Comparison of ENCODE assay signal across 10 cellular contexts in the genomic region with DNA sequence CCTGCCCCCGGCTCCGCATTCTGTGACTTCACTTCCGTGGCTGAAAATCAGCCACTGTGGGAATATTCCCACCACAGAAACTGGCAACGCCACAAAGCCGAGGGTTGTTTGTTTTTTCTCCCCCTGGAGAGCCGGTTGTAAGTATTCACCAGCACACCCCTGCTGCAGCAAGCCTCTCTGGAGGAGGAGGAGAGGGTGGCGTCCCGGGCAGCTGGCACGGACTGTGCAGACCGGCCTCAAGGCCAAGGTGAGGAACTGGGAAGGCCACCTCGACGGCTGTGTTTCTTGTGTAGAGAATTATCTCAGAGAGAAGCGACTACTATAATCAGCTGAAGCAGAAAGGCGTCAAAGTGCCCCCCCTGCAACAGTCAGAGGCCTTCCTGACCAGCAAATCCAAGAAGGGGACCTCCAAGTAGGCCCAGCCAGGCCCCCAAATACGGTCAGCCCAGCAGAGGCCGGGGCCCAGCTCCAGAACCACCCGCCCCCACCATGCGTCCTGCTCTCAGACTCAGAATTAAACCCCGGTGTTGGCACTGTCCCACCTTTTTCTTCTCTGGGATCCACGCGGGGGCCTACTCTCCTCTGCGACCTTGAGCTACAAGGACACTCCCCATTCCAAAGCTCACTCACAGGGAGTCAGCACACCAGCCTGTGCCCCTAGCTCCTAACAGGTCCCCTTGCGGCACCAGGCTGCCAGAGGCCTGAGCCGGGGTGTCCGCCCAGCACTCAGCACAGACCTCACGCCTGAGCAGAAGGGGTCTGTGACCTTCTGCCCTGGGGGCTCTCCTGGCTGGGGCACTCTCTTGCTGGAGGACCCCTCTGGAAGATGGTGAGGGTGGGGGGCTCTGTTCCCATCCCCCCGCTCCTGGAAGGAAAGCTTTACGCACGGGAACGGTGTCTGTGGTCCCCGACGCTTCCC. TPM values are rescaled to one million over a fixed set of nuclear protein-coding genes. Genes with fewer than 3 reads are reported as not detected.
A peak's percentile ranks its signal among the peaks of the same experiment; 100 is the strongest.
DNase-seq lines count a peak whose midpoint lies in the region; ATAC-seq and TF ChIP-seq lines count a peak whose summit lies in the region.
"Had no signal": no experiment of that assay in that cellular context is flagged by ENCODE, and none has a peak within 500 bp of the region (broad histone marks: within the 10 kb centered on the region; RNA-seq: fewer than 3 reads in every experiment).

No MANE protein-coding gene starts in this region.

- peaks cover 5% of the 10 kb centered on the region for H3K4me1 ChIP-seq in HAP-1
- peaks cover 0 to 54% of the 10 kb centered on the region in 2 donors for H3K4me1 ChIP-seq in right atrium auricular region
- H3K4me1 ChIP-seq in skeletal muscle tissue (ENCODE audit: control insufficient read depth in 3 of 3, insufficient read depth in 3 of 3, low read length in 3 of 3) = peaks cover 11 to 34% (median 19%) of the 10 kb centered on the region in 3 donors

- H3K9me3 ChIP-seq in HAP-1 (no peaks in the 10 kb centered on the region), right atrium auricular region (no peaks in the 10 kb centered on the region), skeletal muscle tissue (ENCODE audit: control insufficient read depth in 3 of 3, low read length in 3 of 3) (no peaks in the 10 kb centered on the region)

- H3K4me3 ChIP-seq in HAP-1 = peak overlapping the region; percentile 45
- H3K4me3 ChIP-seq in right atrium auricular region = peak overlapping the region; percentile 64 to 76
- H3K4me3 ChIP-seq in skeletal muscle tissue (ENCODE audit: low read length in 3 of 3) = peak overlapping the region; percentile 48 to 68 (median 52)

- H3K27ac Mint-ChIP-seq in activated B cell treated with CpG ODN at 0.5 μM for 24 hours = no peak overlapping the region

- H3K36me3 ChIP-seq in HAP-1 (replicated peaks) (no peaks in the 10 kb centered on the region), right atrium auricular region (no peaks in the 10 kb centered on the region), skeletal muscle tissue (ENCODE audit: control insufficient read depth in 3 of 3, insufficient read depth in 3 of 3, low read length in 3 of 3) (no peaks in the 10 kb centered on the region)

- peaks cover 18% of the 10 kb centered on the region for H3K4me1 Mint-ChIP-seq in activated B cell treated with CpG ODN at 0.5 μM for 24 hours

- ATAC-seq in activated B cell treated with CpG ODN at 0.5 μM for 24 hours (ENCODE audit: low read depth) = no peak
- ATAC-seq in HG03378 (IDR thresholded peaks at IDR 0.05; ENCODE audit: unreplicated experiment) = no peak
- ATAC-seq in GM18517 (IDR thresholded peaks at IDR 0.05; ENCODE audit: unreplicated experiment) = no peak
- no peak for ATAC-seq in GM18520 (IDR thresholded peaks at IDR 0.05; ENCODE audit: unreplicated experiment)
- ATAC-seq in GM21526 (IDR thresholded peaks at IDR 0.05; ENCODE audit: low FRiP score, unreplicated experiment) = no peak

- no peaks in the 10 kb centered on the region for H3K36me3 Mint-ChIP-seq in activated B cell treated with CpG ODN at 0.5 μM for 24 hours (ENCODE audit: low read depth)

- H3K27ac ChIP-seq in right atrium auricular region = peak overlapping the region; percentile 90 to 93
- H3K27ac ChIP-seq in skeletal muscle tissue (ENCODE audit: low read depth, low read length) = no peak overlapping the region

- peak overlapping the region; percentile 76 for H3K4me3 Mint-ChIP-seq in activated B cell treated with CpG ODN at 0.5 μM for 24 hours

- intact Hi-C loops in activated B cell treated with CpG ODN at 0.5 μM for 24 hours (cut with micrococcal nuclease) = loop anchor here (1.0 kb wide), 3 partner anchors 24 to 129 kb away; a partner anchor contains a TSS

- DNase-seq in HAP-1 (ENCODE audit: low spot score in 2 of 2) (no peak), activated B cell treated with CpG ODN at 0.5 μM for 24 hours (no peak), right atrium auricular region (ENCODE audit: low spot score) (no peak)

- in situ Hi-C loops in HAP-1 (cut with MboI; ENCODE audit: low sequenced_read_pairs) = no loop called here

- TF ChIP-seq CTCF in activated B cell treated with CpG ODN at 0.5 μM for 24 hours (IDR thresholded peaks at IDR 0.05) (no peak), right atrium auricular region (IDR thresholded peaks at IDR 0.05) (no peak)

- peak overlapping the region in 2 of 3 donors; percentile 45 to 53 for H3K9ac ChIP-seq in skeletal muscle tissue (ENCODE audit: low read depth in 1 of 3, low read length in 3 of 3)

- CTCF ChIA-PET in activated B cell treated with CpG ODN at 0.5 μM for 24 hours (lab: Charles Lee) = no interaction called here

- POLR2A ChIA-PET in activated B cell treated with CpG ODN at 0.5 μM for 24 hours (lab: Charles Lee) = interaction anchor here (1.2 to 1.4 kb wide), 2 partner anchors 25 to 128 kb away, joined by 4 to 8 read pairs; a partner anchor contains a TSS

- H3K27me3 ChIP-seq in HAP-1 (ENCODE audit: low read depth) (no peaks in the 10 kb centered on the region), right atrium auricular region (no peaks in the 10 kb centered on the region), skeletal muscle tissue (ENCODE audit: control insufficient read depth in 3 of 3, insufficient read depth in 3 of 3, low read length in 3 of 3) (peaks cover 3 to 14% (median 13%) of the 10 kb centered on the region in 3 donors)

- no peaks in the 10 kb centered on the region for H3K9me3 Mint-ChIP-seq in activated B cell treated with CpG ODN at 0.5 μM for 24 hours

- H3K27me3 Mint-ChIP-seq in activated B cell treated with CpG ODN at 0.5 μM for 24 hours = peaks cover 5% of the 10 kb centered on the region

RNA-seq across cellular contexts. Expression of a gene that starts 1.2 kb away (rescaled TPM):
- total RNA-seq in activated B cell treated with CpG ODN at 0.5 μM for 24 hours (2.8 and 3.8 TPM in 2 replicates), right atrium auricular region (10 to 100 TPM; 40.4 to 54.6 TPM), skeletal muscle tissue (1.6 TPM)

RNA-seq across cellular contexts. Expression of a gene that starts 19.1 kb away (rescaled TPM):
- not detected in 2 replicates for total RNA-seq in activated B cell treated with CpG ODN at 0.5 μM for 24 hours
- total RNA-seq in right atrium auricular region = not detected
- not detected for total RNA-seq in skeletal muscle tissue
- total RNA-seq: activated CD8-positive, alpha-beta memory T cell treated with anti-CD3 and anti-CD28 coated beads for 36 hours; sciatic nerve had no signal

RNA-seq across cellular contexts. Expression of a gene that starts 24.9 kb away (rescaled TPM):
- total RNA-seq in activated B cell treated with CpG ODN at 0.5 μM for 24 hours (40.3 and 43.3 TPM in 2 replicates), right atrium auricular region (10 to 100 TPM; 31.7 to 33.6 TPM), skeletal muscle tissue (28.7 TPM)
